In the genomic region with DNA sequence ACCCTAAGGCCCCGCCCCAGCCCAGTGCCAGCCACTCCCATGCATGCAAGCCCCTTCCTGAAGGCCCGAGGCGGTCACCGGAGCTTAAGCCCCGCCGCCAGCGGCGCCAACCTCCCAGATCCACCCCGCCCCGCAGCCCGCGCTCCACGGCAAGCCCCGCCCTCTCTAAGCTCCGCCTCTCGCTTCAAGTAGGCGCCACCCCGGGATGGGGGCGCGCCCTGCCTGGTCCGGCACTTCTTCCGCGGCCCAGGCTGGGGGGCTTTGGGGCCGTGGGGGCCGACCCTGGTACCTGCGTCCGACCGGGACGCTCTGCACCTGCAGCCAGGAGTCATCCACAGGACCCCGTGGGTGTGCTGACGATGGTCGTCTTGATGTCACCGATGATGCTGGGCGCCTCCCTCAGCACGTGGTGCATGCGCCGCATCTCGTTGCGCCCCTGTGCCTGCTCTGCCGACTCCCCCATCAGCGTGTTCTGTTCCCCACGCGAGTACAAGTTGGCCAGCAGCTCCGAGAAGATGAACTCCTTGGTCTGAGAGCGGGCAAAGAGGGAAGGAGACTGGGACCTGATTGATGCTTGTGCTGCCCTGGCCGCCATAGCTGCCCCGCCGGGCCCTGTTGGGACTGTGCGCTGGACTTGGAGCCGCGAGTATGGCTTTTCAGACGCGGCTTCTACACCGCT, we compare ENCODE assay signal across 8 cellular contexts. TPM values are rescaled to one million over a fixed set of nuclear protein-coding genes. Genes with fewer than 3 reads are reported as not detected.
DNase-seq lines count a peak whose midpoint lies in the region; TF ChIP-seq lines count a peak whose summit lies in the region.

No MANE protein-coding gene starts in this region.

- peak; percentile 82 for DNase-seq in GDM1 (lab: John Stamatoyannopoulos, UW)
- DNase-seq in HFF-Myc (ENCODE audit: extremely low read depth, low read depth): peak; percentile 69
- peak; percentile 91 for DNase-seq in NAMALWA (ENCODE audit: low spot score)
- DNase-seq in SK-N-DZ (ENCODE audit: low spot score): peak; percentile 93
- DNase-seq in activated naive CD4-positive, alpha-beta T cell treated with anti-CD3 and anti-CD28 coated beads, Interleukin-2, amount 10 ng/mL, durations not matched to agents 7 days and 5 days: peak; percentile 94
- peak; percentile 97 for DNase-seq in germinal center (ENCODE audit: low spot score)
- peak; percentile 89 for DNase-seq in occipital lobe (lab: John Stamatoyannopoulos, UW)
- peak; percentile 80 for DNase-seq in superior temporal gyrus (ENCODE audit: extremely low spot score)

- peak overlapping the region; percentile 68 for H3K4me3 ChIP-seq in HFF-Myc (replicated peaks; ENCODE audit: low read depth, low read length)

- no peaks in the 10 kb centered on the region for H3K36me3 Mint-ChIP-seq in activated naive CD4-positive, alpha-beta T cell treated with anti-CD3 and anti-CD28 coated beads, Interleukin-2, amount 10 ng/mL, durations not matched to agents 7 days and 5 days

- H3K27me3 Mint-ChIP-seq in activated naive CD4-positive, alpha-beta T cell treated with anti-CD3 and anti-CD28 coated beads, Interleukin-2, amount 10 ng/mL, durations not matched to agents 7 days and 5 days: peaks cover 67% of the 10 kb centered on the region

- peak overlapping the region; percentile 76 for H3K4me3 Mint-ChIP-seq in activated naive CD4-positive, alpha-beta T cell treated with anti-CD3 and anti-CD28 coated beads, Interleukin-2, amount 10 ng/mL, durations not matched to agents 7 days and 5 days

- H3K9me3 Mint-ChIP-seq in activated naive CD4-positive, alpha-beta T cell treated with anti-CD3 and anti-CD28 coated beads, Interleukin-2, amount 10 ng/mL, durations not matched to agents 7 days and 5 days: no peaks in the 10 kb centered on the region

- TF ChIP-seq CTCF in HFF-Myc (IDR thresholded peaks at IDR 0.05; ENCODE audit: low read depth, low read length, missing control alignments): no peak

- CTCF ChIA-PET in activated naive CD4-positive, alpha-beta T cell treated with anti-CD3 and anti-CD28 coated beads, Interleukin-2, amount 10 ng/mL, durations not matched to agents 7 days and 5 days (lab: Charles Lee): interaction anchor here (1.4 to 1.6 kb wide), 2 partner anchors 9 to 11 kb away, joined by 3 to 5 read pairs; no protein-coding TSS in a partner anchor

- peaks cover 14% of the 10 kb centered on the region for H3K4me1 Mint-ChIP-seq in activated naive CD4-positive, alpha-beta T cell treated with anti-CD3 and anti-CD28 coated beads, Interleukin-2, amount 10 ng/mL, durations not matched to agents 7 days and 5 days

- no peak overlapping the region for H3K27ac Mint-ChIP-seq in activated naive CD4-positive, alpha-beta T cell treated with anti-CD3 and anti-CD28 coated beads, Interleukin-2, amount 10 ng/mL, durations not matched to agents 7 days and 5 days

RNA-seq across cellular contexts. Expression of gene CSPG4, which starts 26.1 kb away (rescaled TPM):
- 2.3 and 2.6 TPM in 2 replicates for polyA plus RNA-seq in SK-N-DZ (2014; cell fraction: cytosol; rRNA removed)
- 1.7 and 2.3 TPM in 2 replicates for polyA plus RNA-seq in SK-N-DZ (2014; cell fraction: nucleus; rRNA removed)
- 5.5 TPM for total RNA-seq in occipital lobe

Comparison
In these comparisons a context has a peak if more than half of its experiments do, and no peak if none do; other contexts are left out.
1. Peak in every context shown above with its lines: DNase-seq and H3K4me3 ChIP-seq.